Comparison of ENCODE assay signal across 33 cellular contexts in the genomic region with DNA sequence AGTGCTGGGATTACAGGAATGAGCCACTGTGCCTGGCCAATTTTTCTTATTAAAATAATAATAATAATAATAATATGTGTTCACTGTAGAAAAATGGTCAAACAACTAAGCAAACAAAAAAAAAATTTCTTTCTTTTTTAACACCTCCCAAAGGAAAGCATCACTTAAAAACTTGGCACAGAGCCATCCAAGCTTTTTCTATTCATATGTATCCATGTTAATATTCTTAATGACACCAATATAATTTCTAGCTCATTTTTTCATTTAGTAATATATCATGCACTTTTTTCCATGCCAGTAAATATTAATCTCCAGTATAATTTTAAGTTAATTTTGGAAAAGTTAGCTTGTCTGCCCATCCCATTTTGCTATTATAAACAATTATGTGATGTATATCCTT.
"Had no signal": no experiment of that assay in that cellular context is flagged by ENCODE, and none has a peak within 500 bp of the region (broad histone marks: within the 10 kb centered on the region; RNA-seq: fewer than 3 reads in every experiment).

No MANE protein-coding gene starts in this region.

- ATAC-seq: activated naive CD4-positive, alpha-beta T cell treated with anti-CD3 and anti-CD28 coated beads, Interleukin-2, amount 50 U/mL, for 72 hours; activated naive CD8-positive, alpha-beta T cell treated with anti-CD3 and anti-CD28 coated beads, Interleukin-2, amount 50 U/mL, for 24 hours; activated T-cell treated with anti-CD3 and anti-CD28 coated beads, Interleukin-2, amount 50 U/mL, for 4 hours; activated T-cell treated with anti-CD3 and anti-CD28 coated beads, Interleukin-2, amount 50 U/mL, for 72 hours; activated T-helper 17 cell treated with anti-CD3 and anti-CD28 coated beads, Interleukin-2, amount 50 U/mL, for 72 hours; body of pancreas had no signal

- DNase-seq: activated effector memory CD4-positive, alpha-beta T cell treated with anti-CD3 and anti-CD28 coated beads, Interleukin-2, amount 50 U/mL, for 16 hours; activated effector memory CD4-positive, alpha-beta T cell treated with Interleukin-2 at 50 U/mL for 16 hours; activated gamma-delta T cell; activated gamma-delta T cell treated with Interleukin-2 at 50 U/mL for 16 hours; activated naive CD4-positive, alpha-beta T cell; activated naive CD4-positive, alpha-beta T cell treated with anti-CD3 and anti-CD28 coated beads for 36 hours; activated naive CD4-positive, alpha-beta T cell treated with anti-CD3 and anti-CD28 coated beads, Interleukin-2, amount 10 ng/mL, durations not matched to agents 7 days and 5 days; activated naive CD4-positive, alpha-beta T cell treated with anti-CD3 and anti-CD28 coated beads, Interleukin-2, amount 50 U/mL, for 16 hours; activated naive CD4-positive, alpha-beta T cell treated with Interleukin-2 at 50 U/mL for 16 hours; activated naive CD8-positive, alpha-beta T cell treated with anti-CD3 and anti-CD28 coated beads for 36 hours; activated naive CD8-positive, alpha-beta T cell treated with anti-CD3 and anti-CD28 coated beads, Interleukin-2, amount 10 ng/mL, durations not matched to agents 7 days and 5 days; activated naive CD8-positive, alpha-beta T cell treated with anti-CD3 and anti-CD28 coated beads, Interleukin-2, amount 50 U/mL, for 24 hours; activated T-cell treated with anti-CD3 and anti-CD28 coated beads, Interleukin-2, amount 50 U/mL, for 24 hours; activated T-cell treated with anti-CD3 and anti-CD28 coated beads, Interleukin-2, amount 50 U/mL, for 4 hours; activated T-cell treated with anti-CD3 and anti-CD28 coated beads, Interleukin-2, amount 50 U/mL, for 48 hours; activated T-cell treated with anti-CD3 and anti-CD28 coated beads, Interleukin-2, amount 50 U/mL, for 72 hours; adrenal gland; amniotic stem cell; amygdala; anterior cingulate cortex; aorta; body of pancreas; brain microvascular endothelial cell; caudate nucleus; central memory CD4-positive, alpha-beta T cell; cerebellar nuclear complex had no signal

- H3K36me3 ChIP-seq: adrenal gland, brain microvascular endothelial cell, breast epithelium, cardiac muscle cell had no signal

- H3K4me1 ChIP-seq: adrenal gland, ascending aorta, body of pancreas, breast epithelium had no signal

- H3K27me3 ChIP-seq: adrenal gland, ascending aorta, body of pancreas, brain microvascular endothelial cell, breast epithelium, cardiac muscle cell had no signal

- H3K4me3 ChIP-seq: adrenal gland, ascending aorta, body of pancreas, breast epithelium, cardiac muscle cell had no signal

- H3K9me3 ChIP-seq: adrenal gland, ascending aorta, body of pancreas, breast epithelium had no signal

- H3K27ac ChIP-seq: adrenal gland, ascending aorta, body of pancreas, brain microvascular endothelial cell, breast epithelium had no signal

- FAIRE-seq: astrocyte, bronchial epithelial cell had no signal
